ENCODE assay signal across 1 cellular context in genomic region chr11:9574806-9575530, GRCh38.
TF ChIP-seq lines count a peak whose summit lies in the region.

No MANE protein-coding gene starts in this region.

TF ChIP-seq in K562, 482 proteins besides CTCF, POLR2A, EP300 and RAD21 (continued from another document and continues in another):
- TF ChIP-seq ZNF121 (CRISPR knock-in tag; conservative IDR thresholded peaks at IDR 0.05), result 0 out of 2 replicates have a peak, but pooled peaks have one; percentile 8
- peak; percentile 5; the same call in 1 of the 2 replicates for TF ChIP-seq KLF16 (IDR thresholded peaks at IDR 0.05)
- TF ChIP-seq MLLT1 (IDR thresholded peaks at IDR 0.05), result peak; percentile 78 to 81; a peak in 3 of 4 replicates
- TF ChIP-seq STAT6 (CRISPR knock-in tag; IDR thresholded peaks at IDR 0.05), result peak; percentile 27; the same call in 1 of the 2 replicates
- TF ChIP-seq NCOR1 (IDR thresholded peaks at IDR 0.05), result 0 out of 2 replicates have a peak, but pooled peaks have one; percentile 15
- TF ChIP-seq ZZZ3 (IDR thresholded peaks at IDR 0.05), result no peak
- TF ChIP-seq BRD4 (IDR thresholded peaks at IDR 0.05), result peak; percentile 64; the same call in 1 of the 2 replicates
- no peak for TF ChIP-seq ZNF212 (CRISPR knock-in tag; IDR thresholded peaks at IDR 0.05)
- TF ChIP-seq YBX1 (IDR thresholded peaks at IDR 0.05), result no peak
- TF ChIP-seq TEAD4 (IDR thresholded peaks at IDR 0.05; ENCODE audit: low read length), result peak; percentile 66; the same call in 1 of the 2 replicates
- no peak for TF ChIP-seq TEAD4 (CRISPR knock-in tag; IDR thresholded peaks at IDR 0.05; ENCODE audit: borderline replicate concordance)
- 0 out of 2 replicates have a peak, but pooled peaks have one; percentile 65 for TF ChIP-seq MTA3 (IDR thresholded peaks at IDR 0.05; ENCODE audit: borderline replicate concordance)
- TF ChIP-seq FOXK2 (conservative IDR thresholded peaks at IDR 0.05 in 1 of 2, IDR thresholded peaks at IDR 0.05 in 1 of 2; ENCODE audit: low read depth in 2 of 2), result peak in 1 of 2 experiments; percentile 9; a peak in 2 of 4 replicates
- TF ChIP-seq PHF8 (IDR thresholded peaks at IDR 0.05; ENCODE audit: borderline replicate concordance, low read length), result peak; percentile 16; the same call in 1 of the 2 replicates
- TF ChIP-seq CEBPB (tag; IDR thresholded peaks at IDR 0.05), result no peak
- no peak for TF ChIP-seq ZNF253 (CRISPR knock-in tag; conservative IDR thresholded peaks at IDR 0.05)
- TF ChIP-seq GABPB2 (CRISPR knock-in tag; conservative IDR thresholded peaks at IDR 0.05), result no peak
- TF ChIP-seq EGR1 (conservative IDR thresholded peaks at IDR 0.05), result 0 out of 2 replicates have a peak, but pooled peaks have one; percentile 22
- TF ChIP-seq WHSC1 (IDR thresholded peaks at IDR 0.05; ENCODE audit: low read length), result no peak
- TF ChIP-seq ZNF280B (CRISPR knock-in tag; IDR thresholded peaks at IDR 0.05), result no peak
- TF ChIP-seq MCM2 (IDR thresholded peaks at IDR 0.05; ENCODE audit: low read depth), result no peak
- TF ChIP-seq ZBTB40 (IDR thresholded peaks at IDR 0.05), result 0 out of 2 replicates have a peak, but pooled peaks have one; percentile 11
- TF ChIP-seq ZBTB40 (CRISPR knock-in tag; IDR thresholded peaks at IDR 0.05), result no peak
- TF ChIP-seq ZNF644 (tag; IDR thresholded peaks at IDR 0.05; ENCODE audit: low read depth), result no peak
- TF ChIP-seq SP1 (CRISPR knock-in tag; IDR thresholded peaks at IDR 0.05), result peak; percentile 70
- TF ChIP-seq YY1 (IDR thresholded peaks at IDR 0.05; ENCODE audit: borderline replicate concordance in 1 of 3, control insufficient read depth in 1 of 3, extremely low read depth in 1 of 3, insufficient read depth in 3 of 3, insufficient read length in 1 of 3, insufficient replicate concordance in 2 of 3, low read depth in 1 of 3, low read length in 2 of 3), result peak in 1 of 3 experiments; percentile 30
- 0 out of 2 replicates have a peak, but pooled peaks have one; percentile 33 for TF ChIP-seq MAX (CRISPR knock-in tag; IDR thresholded peaks at IDR 0.05)
- TF ChIP-seq AFF1 (IDR thresholded peaks at IDR 0.05; ENCODE audit: low read depth in 1 of 2, partially characterized antibody in 2 of 2), result peak in 1 of 2 experiments; percentile 16
- no peak for TF ChIP-seq HSF4 (CRISPR knock-in tag; IDR thresholded peaks at IDR 0.05; ENCODE audit: borderline replicate concordance)
- TF ChIP-seq ZSCAN32 (CRISPR knock-in tag; IDR thresholded peaks at IDR 0.05), result no peak
- TF ChIP-seq L3MBTL2 (IDR thresholded peaks at IDR 0.05), result 0 out of 2 replicates have a peak, but pooled peaks have one; percentile 5
- TF ChIP-seq BHLHE40 (IDR thresholded peaks at IDR 0.05; ENCODE audit: low read length), result 0 out of 2 replicates have a peak, but pooled peaks have one; percentile 5
- TF ChIP-seq RBBP5 (IDR thresholded peaks at IDR 0.05; ENCODE audit: borderline replicate concordance, insufficient read depth, low read length, poor library complexity, severe bottlenecking), result peak; percentile 32
- peak; percentile 39; the same call in 1 of the 2 replicates for TF ChIP-seq TCF3 (CRISPR knock-in tag; IDR thresholded peaks at IDR 0.05)
